9 cellular contexts compared by ENCODE assay signal in the genomic region with DNA sequence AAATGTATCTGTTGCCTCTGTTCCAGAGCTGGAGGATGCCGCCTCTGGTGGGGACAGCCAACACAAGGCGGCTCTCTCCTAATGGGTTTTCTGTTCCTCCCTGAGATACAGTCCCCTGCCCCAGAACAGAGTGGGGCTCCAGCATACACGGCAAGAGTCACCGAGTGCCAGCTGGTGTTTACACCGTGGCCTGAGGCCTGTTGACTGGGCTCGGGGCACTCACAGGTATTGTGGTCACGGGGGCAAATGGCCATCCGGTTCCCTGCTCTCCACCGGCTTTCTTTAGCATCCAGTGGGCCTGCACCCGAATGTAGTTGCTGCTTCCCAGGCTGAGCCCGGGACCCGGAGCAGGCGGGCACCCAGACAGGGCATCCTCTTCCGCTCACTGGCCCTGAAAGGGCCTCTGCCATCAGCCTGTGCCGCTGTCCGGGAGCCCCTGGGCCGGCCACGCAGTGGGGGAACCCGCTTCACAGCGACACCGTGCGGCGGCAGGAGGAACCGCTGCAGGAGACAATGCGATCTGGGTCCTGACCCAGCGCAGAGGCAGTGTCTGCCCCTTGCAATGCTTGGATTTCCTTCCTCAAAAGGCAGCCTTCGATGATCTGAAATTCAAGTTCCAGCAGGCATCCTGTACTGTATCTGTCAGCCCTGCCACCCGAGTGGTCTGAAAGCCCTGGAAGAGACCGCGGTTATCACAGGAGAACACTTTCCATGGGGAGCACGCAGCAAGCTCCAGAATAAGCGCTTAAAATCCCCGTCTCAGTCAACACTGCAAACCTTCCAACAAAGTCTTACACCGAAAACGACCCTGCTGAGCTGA. TPM values are rescaled to one million over a fixed set of nuclear protein-coding genes. Genes with fewer than 3 reads are reported as not detected.
DNase-seq lines count a peak whose midpoint lies in the region; TF ChIP-seq lines count a peak whose summit lies in the region.
"Had no signal": no experiment of that assay in that cellular context is flagged by ENCODE, and none has a peak within 500 bp of the region (broad histone marks: within the 10 kb centered on the region; RNA-seq: fewer than 3 reads in every experiment).

No MANE protein-coding gene starts in this region.

- TF ChIP-seq EP300 in esophagus muscularis mucosa (IDR thresholded peaks at IDR 0.05) (no peak), neural cell (conservative IDR thresholded peaks at IDR 0.05; ENCODE audit: poor library complexity, severe bottlenecking) (no peak)

- H3K9me2 ChIP-seq in neural cell (ENCODE audit: insufficient read depth, low read length): no peaks in the 10 kb centered on the region

- H3K79me2 ChIP-seq in neural cell (replicated peaks; ENCODE audit: insufficient read depth, low read length): no peaks in the 10 kb centered on the region

- H4K20me1 ChIP-seq in neural cell (ENCODE audit: insufficient read depth): no peaks in the 10 kb centered on the region
- H4K20me1 ChIP-seq: BLaER1 had no signal

- no peak for TF ChIP-seq POLR2A in esophagus muscularis mucosa (IDR thresholded peaks at IDR 0.05; ENCODE audit: low read depth)

- DNase-seq in NCI-H146 (lab: John Stamatoyannopoulos, UW): peak; percentile 50
- DNase-seq in NCI-H146 treated with DMSO at 0.1 percent for 48 hours (lab: John Stamatoyannopoulos, UW; ENCODE audit: unreplicated experiment): no peak
- DNase-seq in NOMO-1 treated with DMSO at 0.1 percent for 48 hours (lab: John Stamatoyannopoulos, UW; ENCODE audit: unreplicated experiment): peak; percentile 49
- DNase-seq in activated T-cell treated with anti-CD3 and anti-CD28 coated beads for 48 hours (ENCODE audit: low read depth): peak; percentile 52
- DNase-seq in esophagus muscularis mucosa (ENCODE audit: extremely low spot score): no peak
- peak; percentile 59 for DNase-seq in superior temporal gyrus (ENCODE audit: extremely low spot score)
- no peak for DNase-seq in NCI-H2081 (lab: John Stamatoyannopoulos, UW)

- no peak overlapping the region for H3K9ac ChIP-seq in neural cell (ENCODE audit: low read length)
- H3K9ac ChIP-seq: BLaER1 had no signal

- intact Hi-C loops in esophagus muscularis mucosa (cut with DNase I): loop anchor here (2.0 kb wide), 1 partner anchor 82 kb away; no protein-coding TSS in a partner anchor

- no peaks in the 10 kb centered on the region for H3K36me3 ChIP-seq in esophagus muscularis mucosa
- no peaks in the 10 kb centered on the region for H3K36me3 ChIP-seq in neural cell (ENCODE audit: insufficient read depth, low read length)
- H3K36me3 ChIP-seq: BLaER1 had no signal

- H3K4me1 ChIP-seq in esophagus muscularis mucosa: peaks cover 3 to 9% (median 7%) of the 10 kb centered on the region in 4 donors

- TF ChIP-seq CTCF in esophagus muscularis mucosa (IDR thresholded peaks at IDR 0.05) (peak; percentile 72 to 97 (median 77)), neural cell (IDR thresholded peaks at IDR 0.05; ENCODE audit: poor library complexity, severe bottlenecking) (peak; percentile 71)

- H2AFZ ChIP-seq in neural cell (ENCODE audit: low read depth, low read length): no peak overlapping the region

- H3K9me3 ChIP-seq in esophagus muscularis mucosa (no peaks in the 10 kb centered on the region), neural cell (ENCODE audit: low read length) (no peaks in the 10 kb centered on the region)
- H3K9me3 ChIP-seq: BLaER1 had no signal

- 49% methylated on average over 19 of the region's 35 CpGs for WGBS in esophagus muscularis mucosa

- H3K27ac ChIP-seq in esophagus muscularis mucosa (replicated peaks in 1 of 4) (no peak overlapping the region), neural cell (ENCODE audit: low read length) (no peak overlapping the region)
- H3K27ac ChIP-seq: BLaER1 had no signal

- H3K4me3 ChIP-seq in esophagus muscularis mucosa: no peak overlapping the region
- no peak overlapping the region for H3K4me3 ChIP-seq in neural cell (ENCODE audit: low read length)
- H3K4me3 ChIP-seq: BLaER1 had no signal

- H3K4me2 ChIP-seq in neural cell (ENCODE audit: low read length): no peak overlapping the region
- H3K4me2 ChIP-seq: BLaER1 had no signal

- no peaks in the 10 kb centered on the region for H3F3A ChIP-seq in neural cell (ENCODE audit: insufficient read depth, low read length, poor library complexity, severe bottlenecking)

- H3K27me3 ChIP-seq in esophagus muscularis mucosa: peaks cover 0 to 48% (median 1%) of the 10 kb centered on the region in 4 donors
- H3K27me3 ChIP-seq in neural cell (ENCODE audit: insufficient read depth, low read depth, low read length): no peaks in the 10 kb centered on the region
- H3K27me3 ChIP-seq: BLaER1 had no signal

- peak; percentile 39 for TF ChIP-seq RAD21 in neural cell (conservative IDR thresholded peaks at IDR 0.05)

TF ChIP-seq in neural cell, 6 proteins besides CTCF, POLR2A, EP300 and RAD21:
- TF ChIP-seq SMC3 (conservative IDR thresholded peaks at IDR 0.05; ENCODE audit: poor library complexity) (peak; percentile 37), REST (IDR thresholded peaks at IDR 0.05; ENCODE audit: borderline replicate concordance) (no peak)

RNA-seq across cellular contexts. Expression of gene KRTAP5-5, which starts 0.9 kb away (rescaled TPM):
- not detected for total RNA-seq in esophagus muscularis mucosa
- not detected in 2 replicates for polyA plus RNA-seq in neural cell
- polyA minus RNA-seq in neural cell: not detected in 2 replicates

RNA-seq across cellular contexts. Expression of gene KRTAP5-4, which starts 6.8 kb away (rescaled TPM):
- not detected for total RNA-seq in esophagus muscularis mucosa
- polyA plus RNA-seq in neural cell: not detected in 2 replicates
- not detected in 2 replicates for polyA minus RNA-seq in neural cell

RNA-seq across cellular contexts. Expression of gene KRTAP5-3, which starts 20.5 kb away (rescaled TPM):
- total RNA-seq in esophagus muscularis mucosa: not detected
- polyA plus RNA-seq in neural cell: not detected in 2 replicates
- polyA minus RNA-seq in neural cell: not detected in 2 replicates

RNA-seq across cellular contexts. Expression of gene KRTAP5-2, which starts 30.6 kb away (rescaled TPM):
- not detected for total RNA-seq in esophagus muscularis mucosa
- polyA plus RNA-seq in neural cell: not detected in 2 replicates
- polyA minus RNA-seq in neural cell: not detected in 2 replicates

RNA-seq across cellular contexts. Expression of gene KRTAP5-1, which starts 43.6 kb away (rescaled TPM):
- not detected for total RNA-seq in esophagus muscularis mucosa
- not detected in 2 replicates for polyA plus RNA-seq in neural cell
- not detected in 2 replicates for polyA minus RNA-seq in neural cell

Comparison
In these comparisons a context has a peak if more than half of its experiments do, and no peak if none do; other contexts are left out.
1. DNase-seq: peak in NCI-H146 (single experiment), NOMO-1 treated with DMSO at 0.1 percent for 48 hours (single experiment), activated T-cell treated with anti-CD3 and anti-CD28 coated beads for 48 hours (single experiment) and superior temporal gyrus (single experiment); none in NCI-H146 treated with DMSO at 0.1 percent for 48 hours (single experiment), esophagus muscularis mucosa (single experiment) and NCI-H2081 (0 of 2).